In the genomic region with DNA sequence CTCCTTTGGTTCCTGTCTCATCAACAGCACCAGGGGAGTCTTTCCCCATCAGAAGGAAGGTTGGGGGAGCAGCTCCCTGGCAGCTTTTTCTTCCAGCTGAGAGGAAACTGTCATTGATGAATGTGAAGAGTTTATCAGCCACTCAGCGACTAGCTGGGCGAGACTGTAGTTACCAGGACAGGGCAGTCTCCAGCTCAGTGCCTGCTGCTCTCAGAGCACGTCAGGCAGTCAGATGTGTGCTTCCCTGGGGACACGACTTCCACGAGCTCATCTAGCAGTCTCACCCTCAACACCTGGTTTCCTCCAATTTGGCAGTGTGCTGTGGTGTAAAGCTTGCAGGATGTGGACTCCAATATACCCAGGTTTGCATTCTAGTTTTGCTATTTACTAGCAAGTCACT, we compare ENCODE assay signal across 14 cellular contexts. TPM values are rescaled to one million over a fixed set of nuclear protein-coding genes. Genes with fewer than 3 reads are reported as not detected.
A peak's percentile ranks its signal among the peaks of the same experiment; 100 is the strongest.
DNase-seq lines count a peak whose midpoint lies in the region; TF ChIP-seq lines count a peak whose summit lies in the region.
"Had no signal": no experiment of that assay in that cellular context is flagged by ENCODE, and none has a peak within 500 bp of the region (broad histone marks: within the 10 kb centered on the region; RNA-seq: fewer than 3 reads in every experiment).

No MANE protein-coding gene starts in this region.

- 39% methylated on average over 4 of the region's 5 CpGs for WGBS in SK-N-SH (ENCODE audit: low lambda C conversion rate)
- no CpG with 5 or more reads among the region's 5 CpGs for WGBS in trophoblast cell (ENCODE audit: extremely low coverage, insufficient coverage, insufficient read length)

- H3K23ac ChIP-seq in trophoblast cell (ENCODE audit: low read length), result no peak overlapping the region

- peaks cover 19% of the 10 kb centered on the region for H3K36me3 Mint-ChIP-seq in activated T-helper 2 cell treated with anti-CD3 and anti-CD28 coated beads, Interferon-gamma antibody, Interleukin-2, Interleukin-4, amounts not matched to agents 10 μg/mL and 5 μg/mL and 100 μg/mL, durations not matched to agents 14 hours and 24 hours and 36 hours (ENCODE audit: low read depth)
- H3K36me3 Mint-ChIP-seq: natural killer cell treated with Interleukin-12 subunit alpha and Interleukin-12 subunit beta and Interleukin-15 and Interleukin-18, amount 100 ng/mL, for 72 hours had no signal

- H2AK5ac ChIP-seq in trophoblast cell (ENCODE audit: low read length), result no peak overlapping the region

- intact Hi-C loops in activated T-helper 2 cell treated with anti-CD3 and anti-CD28 coated beads, Interferon-gamma antibody, Interleukin-2, Interleukin-4, amounts not matched to agents 10 μg/mL and 5 μg/mL and 100 μg/mL, durations not matched to agents 14 hours and 24 hours and 36 hours (cut with micrococcal nuclease), result no loop called here

- H4K12ac ChIP-seq in trophoblast cell (ENCODE audit: low read depth, low read length), result no peak overlapping the region

- no peak overlapping the region for H2BK5ac ChIP-seq in trophoblast cell (ENCODE audit: low read depth, low read length, poor library complexity)

- H3K4me1 ChIP-seq in HEK293 (ENCODE audit: control insufficient read depth, insufficient read depth, low read length) (no peaks in the 10 kb centered on the region), SK-N-SH (ENCODE audit: control insufficient read depth in 1 of 2, insufficient read depth in 2 of 2, low read depth in 1 of 2, low read length in 1 of 2) (peaks cover 10 to 20% of the 10 kb centered on the region in 2 experiments; a peak in 1 of 4 replicates), trophoblast cell (ENCODE audit: control insufficient read depth in 1 of 2, insufficient read depth in 2 of 2, low read length in 2 of 2) (peaks cover 3 to 11% of the 10 kb centered on the region in 2 experiments)

- POLR2A ChIA-PET in HEK293 (lab: Yijun Ruan, JAX), result no interaction called here
- POLR2A ChIA-PET in SK-N-SH (lab: Yijun Ruan, JAX), result interaction anchor here (0.6 to 1.7 kb wide), 4 partner anchors 23 to 108 kb away, joined by 3 to 7 read pairs (median 4); partner anchors contain the start of genes AGBL2, KBTBD4 and NDUFS3

- peaks cover 0 to 15% of the 10 kb centered on the region in 2 experiments; a peak in 1 of 3 replicates for H3K36me3 ChIP-seq in HEK293 (ENCODE audit: control insufficient read depth in 2 of 2, insufficient read depth in 1 of 2, low read length in 2 of 2)
- no peaks in the 10 kb centered on the region for H3K36me3 ChIP-seq in SK-N-SH (replicated peaks in 1 of 2; ENCODE audit: control insufficient read depth in 1 of 2, insufficient read depth in 2 of 2, low read length in 1 of 2)
- peaks cover 0 to 2% of the 10 kb centered on the region in 2 experiments for H3K36me3 ChIP-seq in trophoblast cell (ENCODE audit: control insufficient read depth in 1 of 2, insufficient read depth in 2 of 2, low read length in 2 of 2)

- H4K91ac ChIP-seq in trophoblast cell (ENCODE audit: low read depth, low read length), result no peak overlapping the region

- H3K27ac ChIP-seq in HEK293 (ENCODE audit: extremely low read depth, low read depth, low read length) (no peak overlapping the region), SK-N-SH (ENCODE audit: low read depth in 2 of 2, low read length in 1 of 2) (peak overlapping the region; percentile 41 to 68; a peak in 3 of 4 replicates), trophoblast cell (ENCODE audit: low read depth, low read length) (peak overlapping the region; percentile 46), substantia nigra (ENCODE audit: low read depth, low read length, poor library complexity, severe bottlenecking) (no peak overlapping the region)
- H3K27ac ChIP-seq: spleen had no signal

- H3K9ac ChIP-seq in SK-N-SH, result no peak overlapping the region
- no peak overlapping the region for H3K9ac ChIP-seq in trophoblast cell (ENCODE audit: low read length)

- H3K4me3 Mint-ChIP-seq in activated T-helper 2 cell treated with anti-CD3 and anti-CD28 coated beads, Interferon-gamma antibody, Interleukin-2, Interleukin-4, amounts not matched to agents 10 μg/mL and 5 μg/mL and 100 μg/mL, durations not matched to agents 14 hours and 24 hours and 36 hours (ENCODE audit: low read depth), result no peak overlapping the region
- H3K4me3 Mint-ChIP-seq: activated CD4-positive, alpha-beta T cell treated with anti-CD3 and anti-CD28 coated beads, Interleukin-2, amount 10 ng/mL, durations not matched to agents 24 days and 14 days; natural killer cell treated with Interleukin-12 subunit alpha and Interleukin-12 subunit beta and Interleukin-15 and Interleukin-18, amount 100 ng/mL, for 72 hours had no signal

- H3K14ac ChIP-seq in trophoblast cell (ENCODE audit: low read length), result no peak overlapping the region

- no peak for TF ChIP-seq EP300 in SK-N-SH (IDR thresholded peaks at IDR 0.05; ENCODE audit: borderline replicate concordance in 1 of 2, low read depth in 1 of 2, low read length in 1 of 2)

- H3K27me3 ChIP-seq in SK-N-SH (ENCODE audit: insufficient read depth) (no peaks in the 10 kb centered on the region), trophoblast cell (ENCODE audit: insufficient read depth, low read length) (no peaks in the 10 kb centered on the region)
- H3K27me3 ChIP-seq: spleen had no signal

- no peak overlapping the region for H3K18ac ChIP-seq in trophoblast cell (ENCODE audit: low read length)

- TF ChIP-seq RAD21 in SK-N-SH (IDR thresholded peaks at IDR 0.05; ENCODE audit: low read length), result no peak

- peaks cover 5% of the 10 kb centered on the region for H3K4me1 Mint-ChIP-seq in activated T-helper 2 cell treated with anti-CD3 and anti-CD28 coated beads, Interferon-gamma antibody, Interleukin-2, Interleukin-4, amounts not matched to agents 10 μg/mL and 5 μg/mL and 100 μg/mL, durations not matched to agents 14 hours and 24 hours and 36 hours (ENCODE audit: low read depth)

- no peak overlapping the region for H2BK120ac ChIP-seq in trophoblast cell (ENCODE audit: insufficient read depth, low read length, poor library complexity)

- no peak overlapping the region for H3K4me3 ChIP-seq in HEK293 (ENCODE audit: low read depth, low read length)
- no peak overlapping the region for H3K4me3 ChIP-seq in SK-N-SH (ENCODE audit: low read depth in 2 of 2, low read length in 1 of 2)
- H3K4me3 ChIP-seq in fibroblast of villous mesenchyme (ENCODE audit: low read depth, low read length), result no peak overlapping the region
- no peak overlapping the region for H3K4me3 ChIP-seq in trophoblast cell (ENCODE audit: low read depth, low read length)
- H3K4me3 ChIP-seq: spleen had no signal

- no peaks in the 10 kb centered on the region for H3K9me3 ChIP-seq in HEK293 (ENCODE audit: control insufficient read depth, insufficient read depth, low read depth, low read length)
- no peaks in the 10 kb centered on the region for H3K9me3 ChIP-seq in SK-N-SH
- no peaks in the 10 kb centered on the region for H3K9me3 ChIP-seq in trophoblast cell (ENCODE audit: insufficient read depth, low read depth, low read length)
- H3K9me3 ChIP-seq: spleen had no signal

- H3K79me1 ChIP-seq in trophoblast cell (ENCODE audit: low read length), result no peaks in the 10 kb centered on the region

- CTCF ChIA-PET in HEK293 (lab: Yijun Ruan, JAX), result interaction anchor here (0.7 to 2.5 kb wide), 2 partner anchors 10 to 395 kb away, joined by 3 to 14 read pairs; no protein-coding TSS in a partner anchor
- CTCF ChIA-PET in SK-N-SH (lab: Yijun Ruan, JAX), result interaction anchor here (1.4 to 2.6 kb wide), 3 partner anchors 10 to 232 kb away, joined by 4 to 18 read pairs (median 6); no protein-coding TSS in a partner anchor

- no peaks in the 10 kb centered on the region for H3K9me2 ChIP-seq in SK-N-SH

- no peaks in the 10 kb centered on the region for H3K9me3 Mint-ChIP-seq in activated T-helper 2 cell treated with anti-CD3 and anti-CD28 coated beads, Interferon-gamma antibody, Interleukin-2, Interleukin-4, amounts not matched to agents 10 μg/mL and 5 μg/mL and 100 μg/mL, durations not matched to agents 14 hours and 24 hours and 36 hours
- H3K9me3 Mint-ChIP-seq: activated CD4-positive, alpha-beta T cell treated with anti-CD3 and anti-CD28 coated beads, Interleukin-2, amount 10 ng/mL, durations not matched to agents 24 days and 14 days; natural killer cell treated with Interleukin-12 subunit alpha and Interleukin-12 subunit beta and Interleukin-15 and Interleukin-18, amount 100 ng/mL, for 72 hours had no signal

- no peak overlapping the region for H2BK12ac ChIP-seq in trophoblast cell (ENCODE audit: low read length)

- no peak overlapping the region for H3K27ac Mint-ChIP-seq in activated T-helper 2 cell treated with anti-CD3 and anti-CD28 coated beads, Interferon-gamma antibody, Interleukin-2, Interleukin-4, amounts not matched to agents 10 μg/mL and 5 μg/mL and 100 μg/mL, durations not matched to agents 14 hours and 24 hours and 36 hours
- H3K27ac Mint-ChIP-seq: activated CD4-positive, alpha-beta T cell treated with anti-CD3 and anti-CD28 coated beads, Interleukin-2, amount 10 ng/mL, durations not matched to agents 24 days and 14 days; natural killer cell treated with Interleukin-12 subunit alpha and Interleukin-12 subunit beta and Interleukin-15 and Interleukin-18, amount 100 ng/mL, for 72 hours had no signal

- H3K79me2 ChIP-seq in SK-N-SH (ENCODE audit: insufficient read depth) (no peaks in the 10 kb centered on the region), trophoblast cell (ENCODE audit: control insufficient read depth, insufficient read depth, low read length, poor library complexity) (no peaks in the 10 kb centered on the region)

- no peak overlapping the region for H3K4ac ChIP-seq in trophoblast cell (ENCODE audit: low read depth, low read length)

- no peak for TF ChIP-seq CTCF in HEK293 (tag by site-specific recombination; IDR thresholded peaks at IDR 0.05)
- TF ChIP-seq CTCF in SK-N-SH (IDR thresholded peaks at IDR 0.05), result no peak
- TF ChIP-seq CTCF in fibroblast of villous mesenchyme (IDR thresholded peaks at IDR 0.05; ENCODE audit: insufficient read depth, low read depth, low read length), result no peak

- DNase-seq in SK-N-SH, result no peak
- DNase-seq in fibroblast of villous mesenchyme (ENCODE audit: low read depth), result peak; percentile 52
- DNase-seq in trophoblast cell, result no peak
- DNase-seq in NCI-H146 (lab: John Stamatoyannopoulos, UW), result no peak
- DNase-seq in activated T-helper 2 cell treated with anti-CD3 and anti-CD28 coated beads, Interferon-gamma antibody, Interleukin-2, Interleukin-4, amounts not matched to agents 10 μg/mL and 5 μg/mL and 100 μg/mL, durations not matched to agents 14 hours and 24 hours and 36 hours (ENCODE audit: low spot score), result no peak
- DNase-seq in substantia nigra (lab: John Stamatoyannopoulos, UW), result no peak
- DNase-seq: activated CD4-positive, alpha-beta T cell treated with anti-CD3 and anti-CD28 coated beads, Interleukin-2, amount 10 ng/mL, durations not matched to agents 24 days and 14 days; NCI-H1048; spleen; T-helper 9 cell had no signal

- no peaks in the 10 kb centered on the region for H3K27me3 Mint-ChIP-seq in activated T-helper 2 cell treated with anti-CD3 and anti-CD28 coated beads, Interferon-gamma antibody, Interleukin-2, Interleukin-4, amounts not matched to agents 10 μg/mL and 5 μg/mL and 100 μg/mL, durations not matched to agents 14 hours and 24 hours and 36 hours (ENCODE audit: low read depth)
- H3K27me3 Mint-ChIP-seq: activated CD4-positive, alpha-beta T cell treated with anti-CD3 and anti-CD28 coated beads, Interleukin-2, amount 10 ng/mL, durations not matched to agents 24 days and 14 days had no signal

- H3F3A ChIP-seq in SK-N-SH (replicated peaks; ENCODE audit: insufficient read depth), result peaks cover 5% of the 10 kb centered on the region

- H2AFZ ChIP-seq in SK-N-SH (ENCODE audit: low read depth), result no peak overlapping the region
- no peak overlapping the region for H2AFZ ChIP-seq in trophoblast cell (ENCODE audit: insufficient read depth, low read length, poor library complexity)

- H3K4me2 ChIP-seq in SK-N-SH (peak overlapping the region; percentile 13; the same call in 1 of the 2 replicates), trophoblast cell (ENCODE audit: low read length) (no peak overlapping the region)

- no peaks in the 10 kb centered on the region for H4K20me1 ChIP-seq in SK-N-SH (ENCODE audit: insufficient read depth)

- no peak overlapping the region for H4K8ac ChIP-seq in trophoblast cell (ENCODE audit: low read depth, low read length)

RNA-seq across cellular contexts. Expression of gene C1QTNF4, which starts 12.5 kb away (rescaled TPM):
- polyA plus RNA-seq in SK-N-SH (2012; rRNA removed), result 0.06 and 0.08 TPM in 2 replicates
- 0.05 and 0.13 TPM in 2 replicates for polyA plus RNA-seq in SK-N-SH (2012; cell fraction: cytosol; rRNA removed)
- polyA plus RNA-seq in SK-N-SH (2012; cell fraction: nucleus; rRNA removed), result 0.26 and 0.53 TPM in 2 replicates
- total RNA-seq in fibroblast of villous mesenchyme, result 0.43 and 0.64 TPM in 2 replicates
- 0.40 and 0.51 TPM in 2 replicates for polyA plus RNA-seq in trophoblast cell (2013)
- total RNA-seq in activated T-helper 2 cell treated with anti-CD3 and anti-CD28 coated beads, Interferon-gamma antibody, Interleukin-2, Interleukin-4, amounts not matched to agents 10 μg/mL and 5 μg/mL and 100 μg/mL, durations not matched to agents 14 hours and 24 hours and 36 hours, result 0.21 and 0.30 TPM in 2 replicates
- total RNA-seq: natural killer cell treated with Interleukin-12 subunit alpha and Interleukin-12 subunit beta and Interleukin-15 and Interleukin-18, amount 100 ng/mL, for 72 hours; NCI-H460 had no signal

RNA-seq across cellular contexts. Expression of gene FAM180B, which starts 20.3 kb away (rescaled TPM):
- polyA plus RNA-seq in SK-N-SH (2012; rRNA removed), result not detected in 2 replicates
- polyA plus RNA-seq in SK-N-SH (2012; cell fraction: cytosol; rRNA removed), result not detected in 2 replicates
- polyA plus RNA-seq in SK-N-SH (2012; cell fraction: nucleus; rRNA removed), result 0.22 and 0.30 TPM in 2 replicates
- not detected in 2 replicates for total RNA-seq in fibroblast of villous mesenchyme
- polyA plus RNA-seq in trophoblast cell (2013), result 0.04 TPM in 1 of 2 replicates, not detected in the other
- total RNA-seq in activated T-helper 2 cell treated with anti-CD3 and anti-CD28 coated beads, Interferon-gamma antibody, Interleukin-2, Interleukin-4, amounts not matched to agents 10 μg/mL and 5 μg/mL and 100 μg/mL, durations not matched to agents 14 hours and 24 hours and 36 hours, result 0.25 and 0.39 TPM in 2 replicates
- total RNA-seq: H1, NCI-H460, spleen had no signal

RNA-seq across cellular contexts. Expression of gene NDUFS3, which starts 27.9 kb away (rescaled TPM):
- polyA plus RNA-seq in SK-N-SH (2012; rRNA removed), result 150 and 163 TPM in 2 replicates
- polyA plus RNA-seq in SK-N-SH (2012; cell fraction: cytosol; rRNA removed), result 143 and 146 TPM in 2 replicates
- polyA plus RNA-seq in SK-N-SH (2012; cell fraction: nucleus; rRNA removed), result 184 and 200 TPM in 2 replicates
- 66.1 and 70.5 TPM in 2 replicates for total RNA-seq in fibroblast of villous mesenchyme
- 82.0 and 83.5 TPM in 2 replicates for polyA plus RNA-seq in trophoblast cell (2013)
- total RNA-seq in activated T-helper 2 cell treated with anti-CD3 and anti-CD28 coated beads, Interferon-gamma antibody, Interleukin-2, Interleukin-4, amounts not matched to agents 10 μg/mL and 5 μg/mL and 100 μg/mL, durations not matched to agents 14 hours and 24 hours and 36 hours, result 132 and 142 TPM in 2 replicates

RNA-seq across cellular contexts. Expression of gene KBTBD4, which starts 28.0 kb away (rescaled TPM):
- polyA plus RNA-seq in SK-N-SH (2012; rRNA removed), result 16.8 and 24.6 TPM in 2 replicates
- 12.0 and 18.8 TPM in 2 replicates for polyA plus RNA-seq in SK-N-SH (2012; cell fraction: cytosol; rRNA removed)
- polyA plus RNA-seq in SK-N-SH (2012; cell fraction: nucleus; rRNA removed), result 12.1 and 17.0 TPM in 2 replicates
- total RNA-seq in fibroblast of villous mesenchyme, result 18.7 and 24.2 TPM in 2 replicates
- 6.7 TPM in 2 replicates for polyA plus RNA-seq in trophoblast cell (2013)
- total RNA-seq in activated T-helper 2 cell treated with anti-CD3 and anti-CD28 coated beads, Interferon-gamma antibody, Interleukin-2, Interleukin-4, amounts not matched to agents 10 μg/mL and 5 μg/mL and 100 μg/mL, durations not matched to agents 14 hours and 24 hours and 36 hours, result 14.2 and 15.3 TPM in 2 replicates

RNA-seq across cellular contexts. Expression of gene MTCH2, which starts 35.6 kb away (rescaled TPM):
- 115 and 132 TPM in 2 replicates for polyA plus RNA-seq in SK-N-SH (2012; rRNA removed)
- polyA plus RNA-seq in SK-N-SH (2012; cell fraction: cytosol; rRNA removed), result 142 and 162 TPM in 2 replicates
- polyA plus RNA-seq in SK-N-SH (2012; cell fraction: nucleus; rRNA removed), result 49.0 and 59.3 TPM in 2 replicates
- 78.9 and 102 TPM in 2 replicates for total RNA-seq in fibroblast of villous mesenchyme
- polyA plus RNA-seq in trophoblast cell (2013), result 123 and 129 TPM in 2 replicates
- total RNA-seq in activated T-helper 2 cell treated with anti-CD3 and anti-CD28 coated beads, Interferon-gamma antibody, Interleukin-2, Interleukin-4, amounts not matched to agents 10 μg/mL and 5 μg/mL and 100 μg/mL, durations not matched to agents 14 hours and 24 hours and 36 hours, result 124 and 131 TPM in 2 replicates

Comparison
In these comparisons a context has a peak if more than half of its experiments do, and no peak if none do; other contexts are left out.
1. H3K27ac ChIP-seq: peak in SK-N-SH (2 of 2) and trophoblast cell (single experiment); none in HEK293 (single experiment) and substantia nigra (single experiment).